ENCODE assay signal across 31 cellular contexts in the genomic region with DNA sequence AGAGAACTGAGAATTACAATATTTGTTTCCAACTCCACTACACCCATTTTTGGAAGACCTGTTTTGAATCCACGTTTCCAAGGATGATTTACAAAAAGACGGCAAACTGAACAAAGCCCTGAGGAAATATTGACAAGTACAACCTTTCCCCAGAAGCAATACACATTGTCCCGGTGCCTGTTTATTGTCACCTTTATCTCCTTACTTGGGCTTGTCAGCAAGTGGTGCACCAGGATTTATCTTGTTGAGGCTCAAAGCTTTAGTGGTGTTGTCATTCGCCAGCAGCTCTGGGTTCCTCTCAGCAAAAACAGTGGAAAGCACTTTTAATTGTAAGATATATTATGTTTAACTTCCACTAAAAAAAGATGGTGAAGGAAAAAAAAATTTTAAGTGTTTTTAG.
"Had no signal": no experiment of that assay in that cellular context is flagged by ENCODE, and none has a peak within 500 bp of the region (broad histone marks: within the 10 kb centered on the region; RNA-seq: fewer than 3 reads in every experiment).

No MANE protein-coding gene starts in this region.

- H3K4me1 ChIP-seq: Peyer's patch, SJSA1 had no signal

- H3K4me3 ChIP-seq: Peyer's patch, SJSA1 had no signal

- H3K27ac Mint-ChIP-seq: activated CD4-positive, alpha-beta T cell treated with anti-CD3 and anti-CD28 coated beads for 36 hours; activated CD4-positive, alpha-beta T cell treated with anti-CD3 and anti-CD28 coated beads, Interleukin-2, amount 10 ng/mL, durations not matched to agents 7 days and 5 days; activated CD8-positive, alpha-beta T cell treated with anti-CD3 and anti-CD28 coated beads, Interleukin-2, amount 10 ng/mL, durations not matched to agents 7 days and 5 days; activated naive CD4-positive, alpha-beta T cell treated with anti-CD3 and anti-CD28 coated beads, Interleukin-2, amount 50 U/mL, for 24 hours; activated naive CD8-positive, alpha-beta T cell treated with anti-CD3 and anti-CD28 coated beads, Interleukin-2, amount 10 ng/mL, durations not matched to agents 7 days and 5 days; activated T-cell treated with anti-CD3 and anti-CD28 coated beads, Interleukin-2, amount 50 U/mL, for 24 hours; activated T-helper 2 cell treated with anti-CD3 and anti-CD28 coated beads, Interferon-gamma antibody, Interleukin-2, Interleukin-4, amounts not matched to agents 10 μg/mL and 5 μg/mL and 100 μg/mL, durations not matched to agents 14 hours and 24 hours and 36 hours; brain; T-helper 1 cell treated with Interleukin-12 subunit alpha and Interleukin-12 subunit beta and Interleukin-4 antibody, amounts not matched to agents 30 μg/mL and 1 μg/mL, for 36 hours; T-helper 2 cell treated with Interferon-gamma antibody and Interleukin-4, amounts not matched to agents 5 μg/mL and 100 μg/mL, for 36 hours; WTC11 had no signal

- H3K27me3 ChIP-seq: Peyer's patch, SJSA1 had no signal

- H3K9me3 ChIP-seq: Peyer's patch, SJSA1 had no signal

- H3K27me3 Mint-ChIP-seq: activated CD4-positive, alpha-beta T cell treated with anti-CD3 and anti-CD28 coated beads for 36 hours; activated CD4-positive, alpha-beta T cell treated with anti-CD3 and anti-CD28 coated beads, Interleukin-2, amount 10 ng/mL, durations not matched to agents 7 days and 5 days; activated naive CD4-positive, alpha-beta T cell treated with anti-CD3 and anti-CD28 coated beads, Interleukin-2, amount 50 U/mL, for 24 hours; activated naive CD8-positive, alpha-beta T cell treated with anti-CD3 and anti-CD28 coated beads, Interleukin-2, amount 10 ng/mL, durations not matched to agents 7 days and 5 days; activated T-cell treated with anti-CD3 and anti-CD28 coated beads, Interleukin-2, amount 50 U/mL, for 24 hours; brain; central memory CD8-positive, alpha-beta T cell had no signal

- H3K36me3 ChIP-seq: Peyer's patch, SJSA1 had no signal

- ATAC-seq: activated CD4-positive, alpha-beta T cell treated with anti-CD3 and anti-CD28 coated beads for 36 hours; activated CD4-positive, CD25-positive, alpha-beta regulatory T cell treated with anti-CD3 and anti-CD28 coated beads, Interleukin-2, amount 50 U/mL, for 24 hours; activated CD8-positive, alpha-beta T cell treated with anti-CD3 and anti-CD28 coated beads, Interleukin-2, amount 10 ng/mL, durations not matched to agents 7 days and 5 days; PC-3; WTC11 had no signal

- H3K4me3 Mint-ChIP-seq: activated CD4-positive, alpha-beta T cell treated with anti-CD3 and anti-CD28 coated beads for 36 hours; activated CD4-positive, alpha-beta T cell treated with anti-CD3 and anti-CD28 coated beads, Interleukin-2, amount 10 ng/mL, durations not matched to agents 7 days and 5 days; activated CD8-positive, alpha-beta T cell treated with anti-CD3 and anti-CD28 coated beads, Interleukin-2, amount 10 ng/mL, durations not matched to agents 7 days and 5 days; activated naive CD4-positive, alpha-beta T cell treated with anti-CD3 and anti-CD28 coated beads, Interleukin-2, amount 50 U/mL, for 24 hours; activated naive CD8-positive, alpha-beta T cell treated with anti-CD3 and anti-CD28 coated beads, Interleukin-2, amount 10 ng/mL, durations not matched to agents 7 days and 5 days; activated T-cell treated with anti-CD3 and anti-CD28 coated beads, Interleukin-2, amount 50 U/mL, for 24 hours; brain; central memory CD8-positive, alpha-beta T cell; T-helper 1 cell treated with Interleukin-12 subunit alpha and Interleukin-12 subunit beta and Interleukin-4 antibody, amounts not matched to agents 30 μg/mL and 1 μg/mL, for 36 hours; T-helper 2 cell treated with Interferon-gamma antibody and Interleukin-4, amounts not matched to agents 5 μg/mL and 100 μg/mL, for 36 hours; WTC11 had no signal

- H3K27ac ChIP-seq: KMS-11, Peyer's patch, SJSA1 had no signal

- H3K4me2 ChIP-seq: KMS-11 had no signal

- H3K9ac ChIP-seq: KMS-11 had no signal

- H3K4me1 Mint-ChIP-seq: activated CD4-positive, alpha-beta T cell treated with anti-CD3 and anti-CD28 coated beads for 36 hours; activated CD4-positive, alpha-beta T cell treated with anti-CD3 and anti-CD28 coated beads, Interleukin-2, amount 10 ng/mL, durations not matched to agents 7 days and 5 days; activated naive CD4-positive, alpha-beta T cell treated with anti-CD3 and anti-CD28 coated beads, Interleukin-2, amount 50 U/mL, for 24 hours; activated naive CD8-positive, alpha-beta T cell treated with anti-CD3 and anti-CD28 coated beads, Interleukin-2, amount 10 ng/mL, durations not matched to agents 7 days and 5 days; central memory CD8-positive, alpha-beta T cell had no signal

- H3K36me3 Mint-ChIP-seq: activated naive CD4-positive, alpha-beta T cell treated with anti-CD3 and anti-CD28 coated beads, Interleukin-2, amount 50 U/mL, for 24 hours; activated naive CD8-positive, alpha-beta T cell treated with anti-CD3 and anti-CD28 coated beads, Interleukin-2, amount 10 ng/mL, durations not matched to agents 7 days and 5 days; brain; WTC11 had no signal

- H3K9me3 Mint-ChIP-seq: activated naive CD8-positive, alpha-beta T cell treated with anti-CD3 and anti-CD28 coated beads, Interleukin-2, amount 10 ng/mL, durations not matched to agents 7 days and 5 days; brain; T-helper 1 cell treated with Interleukin-12 subunit alpha and Interleukin-12 subunit beta and Interleukin-4 antibody, amounts not matched to agents 30 μg/mL and 1 μg/mL, for 36 hours; WTC11 had no signal

- DNase-seq: activated CD4-positive, alpha-beta T cell treated with anti-CD3 and anti-CD28 coated beads for 36 hours; activated CD4-positive, alpha-beta T cell treated with anti-CD3 and anti-CD28 coated beads, Interleukin-2, amount 10 ng/mL, durations not matched to agents 7 days and 5 days; activated CD4-positive, alpha-beta T cell treated with anti-CD3 and anti-CD28 coated beads, Interleukin-2, amount 50 U/mL, for 48 hours; activated CD8-positive, alpha-beta T cell treated with anti-CD3 and anti-CD28 coated beads, Interleukin-2, amount 10 ng/mL, durations not matched to agents 7 days and 5 days; activated gamma-delta T cell; activated naive CD4-positive, alpha-beta T cell treated with Interleukin-2 at 50 U/mL for 16 hours; activated naive CD8-positive, alpha-beta T cell treated with anti-CD3 and anti-CD28 coated beads, Interleukin-2, amount 10 ng/mL, durations not matched to agents 7 days and 5 days; activated T-cell treated with anti-CD3 and anti-CD28 coated beads, Interleukin-2, amount 50 U/mL, for 24 hours; MM.1S; MV-4-11; NCI-H1092; NCI-H1436 treated with DMSO at 0.1 percent for 48 hours; NCI-H1694 treated with DMSO at 0.1 percent for 48 hours; NCI-H2029; NCI-H446 treated with DMSO at 0.1 percent for 48 hours; NCI-H524; NCI-H69; Peyer's patch; RPMI8226; SHP77 treated with DMSO at 0.1 percent for 48 hours had no signal
